ENCODE assay signal across 11 cellular contexts in genomic region chr14:100058777-100059432, GRCh38. TPM values are rescaled to one million over a fixed set of nuclear protein-coding genes. Genes with fewer than 3 reads are reported as not detected.
DNase-seq lines count a peak whose midpoint lies in the region; ATAC-seq, FAIRE-seq and TF ChIP-seq lines count a peak whose summit lies in the region.
"Had no signal": no experiment of that assay in that cellular context is flagged by ENCODE, and none has a peak within 500 bp of the region (broad histone marks: within the 10 kb centered on the region; RNA-seq: fewer than 3 reads in every experiment).

No MANE protein-coding gene starts in this region.

- CTCF ChIA-PET in CD4-positive, alpha-beta T cell (lab: Charles Lee): interaction anchor here (0.8 to 3.5 kb wide), 4 partner anchors 13 to 49 kb away, joined by 3 to 28 read pairs (median 7); no protein-coding TSS in a partner anchor
- CTCF ChIA-PET in activated CD8-positive, alpha-beta T cell treated with anti-CD3 and anti-CD28 coated beads, Interleukin-2, amount 10 ng/mL, durations not matched to agents 7 days and 5 days (lab: Charles Lee): interaction anchor here (1.0 to 8.8 kb wide), 7 partner anchors 8 to 134 kb away, joined by 3 to 160 read pairs (median 18); partner anchors contain the start of gene EVL
- CTCF ChIA-PET in OCI-LY7 (lab: Charles Lee; ENCODE audit: unreplicated experiment): no interaction called here

- H3K27me3 Mint-ChIP-seq in CD4-positive, alpha-beta T cell: no peaks in the 10 kb centered on the region
- no peaks in the 10 kb centered on the region for H3K27me3 Mint-ChIP-seq in activated CD8-positive, alpha-beta T cell treated with anti-CD3 and anti-CD28 coated beads, Interleukin-2, amount 10 ng/mL, durations not matched to agents 7 days and 5 days (ENCODE audit: low read depth)

- no peak overlapping the region for H3K27ac ChIP-seq in CD4-positive, alpha-beta T cell (ENCODE audit: low read depth, low read length)
- H3K27ac ChIP-seq in OCI-LY7 (ENCODE audit: low read depth, low read length, poor library complexity, severe bottlenecking) (no peak overlapping the region), ascending aorta (no peak overlapping the region)

- ATAC-seq in CD4-positive, alpha-beta T cell (ENCODE audit: poor library complexity): no peak
- peak; percentile 80 for ATAC-seq in GM19043 (IDR thresholded peaks at IDR 0.05; ENCODE audit: low read depth, unreplicated experiment)
- peak; percentile 71 for ATAC-seq in HG02973 (IDR thresholded peaks at IDR 0.05; ENCODE audit: unreplicated experiment)
- peak; percentile 35 for ATAC-seq in activated CD8-positive, alpha-beta T cell treated with anti-CD3 and anti-CD28 coated beads, Interleukin-2, amount 10 ng/mL, durations not matched to agents 7 days and 5 days

- H3K4me2 ChIP-seq in OCI-LY7 (ENCODE audit: low read length): no peak overlapping the region

- H3K4me3 ChIP-seq in OCI-LY7 (ENCODE audit: low read depth, low read length, poor library complexity, severe bottlenecking): no peak overlapping the region
- H3K4me3 ChIP-seq in ascending aorta: no peak overlapping the region

- peak overlapping the region; percentile 44 for H3K4me3 Mint-ChIP-seq in CD4-positive, alpha-beta T cell
- H3K4me3 Mint-ChIP-seq in activated CD8-positive, alpha-beta T cell treated with anti-CD3 and anti-CD28 coated beads, Interleukin-2, amount 10 ng/mL, durations not matched to agents 7 days and 5 days: peak overlapping the region; percentile 76

- H3K9me2 ChIP-seq in OCI-LY7 (ENCODE audit: insufficient read depth, low read length): no peaks in the 10 kb centered on the region

- no peaks in the 10 kb centered on the region for H4K20me1 ChIP-seq in OCI-LY7 (ENCODE audit: insufficient read depth, low read length)

- H3K36me3 ChIP-seq in OCI-LY7 (ENCODE audit: insufficient read depth, low read length) (no peaks in the 10 kb centered on the region), ascending aorta (no peaks in the 10 kb centered on the region)

- H3K79me2 ChIP-seq in OCI-LY7 (ENCODE audit: insufficient read depth, low read depth, low read length): no peaks in the 10 kb centered on the region

- BruUV-seq in OCI-LY7 (replicated peaks; lab: Mats Ljungman, UMichigan): no TSS peak

- DNase-seq in CD4-positive, alpha-beta T cell: no peak
- no peak for DNase-seq in activated CD8-positive, alpha-beta T cell treated with anti-CD3 and anti-CD28 coated beads, Interleukin-2, amount 10 ng/mL, durations not matched to agents 7 days and 5 days
- DNase-seq in OCI-LY7 (ENCODE audit: low spot score) (no peak), HTR-8/SVneo (ENCODE audit: insufficient read length, low spot score) (no peak), DMS79 treated with DMSO at 0.1 percent for 48 hours (lab: John Stamatoyannopoulos, UW) (no peak), ascending aorta (ENCODE audit: low spot score in 2 of 2) (no peak)
- DNase-seq: C1 segment of cervical spinal cord, NCI-H2227 treated with DMSO at 0.1 percent for 48 hours had no signal

- intact Hi-C loops in CD4-positive, alpha-beta T cell (cut with DNase I, micrococcal nuclease): loop anchor here in 1 of 2 experiments (1.0 to 5.0 kb wide), 3 partner anchors 13 to 318 kb away; partner anchors contain the start of gene WDR25
- intact Hi-C loops in OCI-LY7 (cut with micrococcal nuclease; ENCODE audit: unreplicated experiment) (no loop called here), ascending aorta (cut with DNase I) (loop anchor here (5.0 kb wide), 1 partner anchor 48 kb away; no protein-coding TSS in a partner anchor)

- no peaks in the 10 kb centered on the region for H3K9me3 ChIP-seq in CD4-positive, alpha-beta T cell (ENCODE audit: control insufficient read depth, low read length)
- H3K9me3 ChIP-seq in OCI-LY7 (ENCODE audit: low read length) (no peaks in the 10 kb centered on the region), ascending aorta (no peaks in the 10 kb centered on the region)

- peak overlapping the region; percentile 78 for H3K27ac Mint-ChIP-seq in CD4-positive, alpha-beta T cell
- H3K27ac Mint-ChIP-seq in activated CD8-positive, alpha-beta T cell treated with anti-CD3 and anti-CD28 coated beads, Interleukin-2, amount 10 ng/mL, durations not matched to agents 7 days and 5 days: peak overlapping the region; percentile 84

- no peak for TF ChIP-seq CTCF in CD4-positive, alpha-beta T cell (IDR thresholded peaks at IDR 0.05)
- TF ChIP-seq CTCF in OCI-LY7 (conservative IDR thresholded peaks at IDR 0.05; ENCODE audit: low read length): no peak
- TF ChIP-seq CTCF in ascending aorta (IDR thresholded peaks at IDR 0.05): no peak

- H3K4me1 Mint-ChIP-seq in CD4-positive, alpha-beta T cell (ENCODE audit: low read depth): peaks cover 69% of the 10 kb centered on the region
- peaks cover 84% of the 10 kb centered on the region for H3K4me1 Mint-ChIP-seq in activated CD8-positive, alpha-beta T cell treated with anti-CD3 and anti-CD28 coated beads, Interleukin-2, amount 10 ng/mL, durations not matched to agents 7 days and 5 days (ENCODE audit: low read depth)

- H2AFZ ChIP-seq in OCI-LY7 (ENCODE audit: low read length): no peak overlapping the region; the same call in 1 of the 2 replicates

- POLR2A ChIA-PET in CD4-positive, alpha-beta T cell (lab: Charles Lee): interaction anchor here (31.0 kb wide), 1 partner anchor 29 kb away, joined by 1638 read pairs; the partner anchor contains the start of gene EVL
- POLR2A ChIA-PET in activated CD8-positive, alpha-beta T cell treated with anti-CD3 and anti-CD28 coated beads, Interleukin-2, amount 10 ng/mL, durations not matched to agents 7 days and 5 days (lab: Charles Lee): interaction anchor here (0.8 to 2.0 kb wide), 4 partner anchors 11 to 21 kb away, joined by 3 to 21 read pairs (median 5); no protein-coding TSS in a partner anchor
- POLR2A ChIA-PET in OCI-LY7 (lab: Charles Lee): no interaction called here

- no peaks in the 10 kb centered on the region for H3K27me3 ChIP-seq in CD4-positive, alpha-beta T cell (ENCODE audit: control insufficient read depth, insufficient read depth, low read length)
- no peaks in the 10 kb centered on the region for H3K27me3 ChIP-seq in ascending aorta

- FAIRE-seq in HTR-8/SVneo (lab: Jason Lieb, UNC): no peak
- FAIRE-seq: urothelium cell line had no signal

- H3K9me3 Mint-ChIP-seq in CD4-positive, alpha-beta T cell: no peaks in the 10 kb centered on the region
- H3K9me3 Mint-ChIP-seq in activated CD8-positive, alpha-beta T cell treated with anti-CD3 and anti-CD28 coated beads, Interleukin-2, amount 10 ng/mL, durations not matched to agents 7 days and 5 days (ENCODE audit: insufficient read depth): no peaks in the 10 kb centered on the region

- H3K4me1 ChIP-seq in OCI-LY7 (ENCODE audit: insufficient read depth, low read length, poor library complexity, severe bottlenecking): peaks cover 28% of the 10 kb centered on the region
- no peaks in the 10 kb centered on the region for H3K4me1 ChIP-seq in ascending aorta

- H3K36me3 Mint-ChIP-seq in CD4-positive, alpha-beta T cell (ENCODE audit: low read depth): no peaks in the 10 kb centered on the region
- peaks cover 14% of the 10 kb centered on the region for H3K36me3 Mint-ChIP-seq in activated CD8-positive, alpha-beta T cell treated with anti-CD3 and anti-CD28 coated beads, Interleukin-2, amount 10 ng/mL, durations not matched to agents 7 days and 5 days (ENCODE audit: low read depth)

RNA-seq across cellular contexts. Expression of gene EVL, which starts 6.3 kb away (rescaled TPM):
- total RNA-seq in CD4-positive, alpha-beta T cell: 100 to 1,000 TPM; 660 to 678 TPM
- total RNA-seq in activated CD8-positive, alpha-beta T cell treated with anti-CD3 and anti-CD28 coated beads, Interleukin-2, amount 10 ng/mL, durations not matched to agents 7 days and 5 days: 100 to 1,000 TPM; 863 to 926 TPM
- 154 and 206 TPM in 2 replicates for total RNA-seq in OCI-LY7 (2014; rRNA removed; shearing (Covaris generic))
- total RNA-seq in OCI-LY7 (2022) (298 and 324 TPM in 2 replicates), ascending aorta (11.7 TPM)

Comparison
In these comparisons a context has a peak if more than half of its experiments do, and no peak if none do; other contexts are left out.
1. RNA of gene EVL, which starts 6.3 kb away (total RNA-seq): 863 to 926 TPM in activated CD8-positive, alpha-beta T cell treated with anti-CD3 and anti-CD28 coated beads, Interleukin-2, amount 10 ng/mL, durations not matched to agents 7 days and 5 days, 660 to 678 TPM in CD4-positive, alpha-beta T cell and 154 to 324 TPM in OCI-LY7; 11.7 TPM in ascending aorta (single experiment); every median in the first group is over 10 times any median in the second.